ENCODE assay signal across 9 cellular contexts in genomic region chr16:56793504-56793903, GRCh38.
A peak's percentile ranks its signal among the peaks of the same experiment; 100 is the strongest.
DNase-seq lines count a peak whose midpoint lies in the region; ATAC-seq, FAIRE-seq and TF ChIP-seq lines count a peak whose summit lies in the region.
"Had no signal": no experiment of that assay in that cellular context is flagged by ENCODE, and none has a peak within 500 bp of the region (broad histone marks: within the 10 kb centered on the region; RNA-seq: fewer than 3 reads in every experiment).

No MANE protein-coding gene starts in this region.

- H3K4me3 Mint-ChIP-seq in WTC11: no peak overlapping the region

- H3K9me3 Mint-ChIP-seq in WTC11: no peaks in the 10 kb centered on the region

- DNase-seq in AG10803 (ENCODE audit: low read depth): peak; percentile 41
- DNase-seq in WTC11 (ENCODE audit: low spot score): no peak
- no peak for DNase-seq in kidney
- no peak for DNase-seq in NCI-H187 (lab: John Stamatoyannopoulos, UW)
- DNase-seq in urothelium cell line (ENCODE audit: low spot score): no peak

- POLR2A ChIA-PET in HEK293 (lab: Yijun Ruan, JAX): no interaction called here
- POLR2A ChIA-PET in WTC11 (lab: Charles Lee): interaction anchor here (0.5 kb wide), 1 partner anchor 564 kb away, joined by 5 read pairs; no protein-coding TSS in a partner anchor

- H3K4me1 ChIP-seq in HEK293 (ENCODE audit: control insufficient read depth, insufficient read depth, low read length) (peaks cover 11% of the 10 kb centered on the region), kidney (ENCODE audit: control insufficient read depth in 1 of 2, insufficient read depth in 1 of 2, low read depth in 1 of 2, low read length in 2 of 2) (no peaks in the 10 kb centered on the region)
- H3K4me1 ChIP-seq: esophagus muscularis mucosa had no signal

- H3K4me3 ChIP-seq in AG10803 (ENCODE audit: low read length) (no peak overlapping the region), HEK293 (ENCODE audit: low read depth, low read length) (no peak overlapping the region), kidney (ENCODE audit: low read length in 2 of 2) (no peak overlapping the region)
- H3K4me3 ChIP-seq: esophagus muscularis mucosa had no signal

- H3K27ac Mint-ChIP-seq in WTC11: no peak overlapping the region

- H3K4me1 Mint-ChIP-seq in WTC11: peaks cover 21% of the 10 kb centered on the region

- TF ChIP-seq CTCF in AG10803 (conservative IDR thresholded peaks at IDR 0.05; ENCODE audit: low read length) (peak; percentile 56), HEK293 (tag by site-specific recombination; IDR thresholded peaks at IDR 0.05) (no peak; the same call in 1 of the 2 replicates), WTC11 (IDR thresholded peaks at IDR 0.05) (no peak), kidney (IDR thresholded peaks at IDR 0.05; ENCODE audit: borderline replicate concordance, extremely low read depth, insufficient read depth) (peak; percentile 63)

- no peak for FAIRE-seq in kidney (lab: Jason Lieb, UNC)
- FAIRE-seq in urothelium cell line (lab: Jason Lieb, UNC): no peak

- H3K9ac ChIP-seq in kidney (ENCODE audit: low read length in 2 of 2): no peak overlapping the region

- intact Hi-C loops in kidney (cut with DNase I): no loop called here

- H3K36me3 Mint-ChIP-seq in WTC11: peaks cover 5% of the 10 kb centered on the region; the same call in 1 of the 2 replicates

- CTCF ChIA-PET in HEK293 (lab: Yijun Ruan, JAX) (interaction anchor here (0.6 to 3.1 kb wide), 36 partner anchors 8 to 375 kb away, joined by 3 to 17 read pairs (median 4); no protein-coding TSS in a partner anchor), WTC11 (lab: Charles Lee) (interaction anchor here (0.7 to 1.4 kb wide), 21 partner anchors 10 to 392 kb away, joined by 3 to 9 read pairs (median 4); partner anchors contain the start of genes PSME3IP1 and RSPRY1)

- no peaks in the 10 kb centered on the region for H3K27me3 Mint-ChIP-seq in WTC11 (ENCODE audit: low read depth)

- H3K27ac ChIP-seq in HEK293 (ENCODE audit: extremely low read depth, low read depth, low read length): no peak overlapping the region
- no peak overlapping the region for H3K27ac ChIP-seq in kidney (ENCODE audit: low read depth in 2 of 2, low read length in 2 of 2)
- H3K27ac ChIP-seq: esophagus muscularis mucosa had no signal

- no peaks in the 10 kb centered on the region for H3K9me3 ChIP-seq in HEK293 (ENCODE audit: control insufficient read depth, insufficient read depth, low read depth, low read length)
- no peaks in the 10 kb centered on the region for H3K9me3 ChIP-seq in kidney (ENCODE audit: control insufficient read depth in 1 of 2, low read length in 2 of 2)
- H3K9me3 ChIP-seq: esophagus muscularis mucosa had no signal

- H3K36me3 ChIP-seq in HEK293 (ENCODE audit: control insufficient read depth in 2 of 2, insufficient read depth in 1 of 2, low read length in 2 of 2) (no peaks in the 10 kb centered on the region; a peak in 1 of 3 replicates), kidney (ENCODE audit: control insufficient read depth in 1 of 2, insufficient read depth in 2 of 2, low read length in 2 of 2) (no peaks in the 10 kb centered on the region)

- ATAC-seq in WTC11: peak; percentile 65
- no peak for ATAC-seq in GM19452 (IDR thresholded peaks at IDR 0.05; ENCODE audit: unreplicated experiment)
- ATAC-seq in GM18867 (IDR thresholded peaks at IDR 0.05; ENCODE audit: unreplicated experiment): no peak

TF ChIP-seq in HEK293, 187 proteins besides CTCF, POLR2A, EP300 and RAD21:
- TF ChIP-seq ZNF112 (tag by site-specific recombination; IDR thresholded peaks at IDR 0.05): no peak
- peak; percentile 44 for TF ChIP-seq ZNF654 (tag by site-specific recombination; IDR thresholded peaks at IDR 0.05; ENCODE audit: low read depth)
- TF ChIP-seq, protein P1, sequence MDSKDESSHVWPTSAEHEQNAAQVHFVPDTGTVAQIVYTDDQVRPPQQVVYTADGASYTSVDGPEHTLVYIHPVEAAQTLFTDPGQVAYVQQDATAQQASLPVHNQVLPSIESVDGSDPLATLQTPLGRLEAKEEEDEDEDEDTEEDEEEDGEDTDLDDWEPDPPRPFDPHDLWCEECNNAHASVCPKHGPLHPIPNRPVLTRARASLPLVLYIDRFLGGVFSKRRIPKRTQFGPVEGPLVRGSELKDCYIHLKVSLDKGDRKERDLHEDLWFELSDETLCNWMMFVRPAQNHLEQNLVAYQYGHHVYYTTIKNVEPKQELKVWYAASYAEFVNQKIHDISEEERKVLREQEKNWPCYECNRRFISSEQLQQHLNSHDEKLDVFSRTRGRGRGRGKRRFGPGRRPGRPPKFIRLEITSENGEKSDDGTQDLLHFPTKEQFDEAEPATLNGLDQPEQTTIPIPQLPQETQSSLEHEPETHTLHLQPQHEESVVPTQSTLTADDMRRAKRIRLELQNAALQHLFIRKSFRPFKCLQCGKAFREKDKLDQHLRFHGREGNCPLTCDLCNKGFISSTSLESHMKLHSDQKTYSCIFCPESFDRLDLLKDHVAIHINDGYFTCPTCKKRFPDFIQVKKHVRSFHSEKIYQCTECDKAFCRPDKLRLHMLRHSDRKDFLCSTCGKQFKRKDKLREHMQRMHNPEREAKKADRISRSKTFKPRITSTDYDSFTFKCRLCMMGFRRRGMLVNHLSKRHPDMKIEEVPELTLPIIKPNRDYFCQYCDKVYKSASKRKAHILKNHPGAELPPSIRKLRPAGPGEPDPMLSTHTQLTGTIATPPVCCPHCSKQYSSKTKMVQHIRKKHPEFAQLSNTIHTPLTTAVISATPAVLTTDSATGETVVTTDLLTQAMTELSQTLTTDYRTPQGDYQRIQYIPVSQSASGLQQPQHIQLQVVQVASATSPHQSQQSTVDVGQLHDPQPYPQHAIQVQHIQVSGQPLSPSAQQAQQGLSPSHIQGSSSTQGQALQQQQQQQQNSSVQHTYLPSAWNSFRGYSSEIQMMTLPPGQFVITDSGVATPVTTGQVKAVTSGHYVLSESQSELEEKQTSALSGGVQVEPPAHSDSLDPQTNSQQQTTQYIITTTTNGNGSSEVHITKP (tag by site-specific recombination; IDR thresholded peaks at IDR 0.05): peak; percentile 13; the same call in 1 of the 2 replicates
- TF ChIP-seq KLF9 (tag by site-specific recombination; IDR thresholded peaks at IDR 0.05; ENCODE audit: low read depth): no peak
TF ChIP-seq in HEK293: peak in this region for 2.

TF ChIP-seq in WTC11, 78 proteins besides CTCF, POLR2A, EP300 and RAD21 (continues in another document):
- TF ChIP-seq ZNF512 (CRISPR knock-in tag; IDR thresholded peaks at IDR 0.05; ENCODE audit: borderline replicate concordance): no peak
- TF ChIP-seq KAT7 (CRISPR knock-in tag; IDR thresholded peaks at IDR 0.05; ENCODE audit: borderline replicate concordance): no peak
- TF ChIP-seq, protein P2, sequence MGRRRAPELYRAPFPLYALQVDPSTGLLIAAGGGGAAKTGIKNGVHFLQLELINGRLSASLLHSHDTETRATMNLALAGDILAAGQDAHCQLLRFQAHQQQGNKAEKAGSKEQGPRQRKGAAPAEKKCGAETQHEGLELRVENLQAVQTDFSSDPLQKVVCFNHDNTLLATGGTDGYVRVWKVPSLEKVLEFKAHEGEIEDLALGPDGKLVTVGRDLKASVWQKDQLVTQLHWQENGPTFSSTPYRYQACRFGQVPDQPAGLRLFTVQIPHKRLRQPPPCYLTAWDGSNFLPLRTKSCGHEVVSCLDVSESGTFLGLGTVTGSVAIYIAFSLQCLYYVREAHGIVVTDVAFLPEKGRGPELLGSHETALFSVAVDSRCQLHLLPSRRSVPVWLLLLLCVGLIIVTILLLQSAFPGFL (CRISPR knock-in tag; IDR thresholded peaks at IDR 0.05; ENCODE audit: borderline replicate concordance): no peak
- TF ChIP-seq, protein P3, sequence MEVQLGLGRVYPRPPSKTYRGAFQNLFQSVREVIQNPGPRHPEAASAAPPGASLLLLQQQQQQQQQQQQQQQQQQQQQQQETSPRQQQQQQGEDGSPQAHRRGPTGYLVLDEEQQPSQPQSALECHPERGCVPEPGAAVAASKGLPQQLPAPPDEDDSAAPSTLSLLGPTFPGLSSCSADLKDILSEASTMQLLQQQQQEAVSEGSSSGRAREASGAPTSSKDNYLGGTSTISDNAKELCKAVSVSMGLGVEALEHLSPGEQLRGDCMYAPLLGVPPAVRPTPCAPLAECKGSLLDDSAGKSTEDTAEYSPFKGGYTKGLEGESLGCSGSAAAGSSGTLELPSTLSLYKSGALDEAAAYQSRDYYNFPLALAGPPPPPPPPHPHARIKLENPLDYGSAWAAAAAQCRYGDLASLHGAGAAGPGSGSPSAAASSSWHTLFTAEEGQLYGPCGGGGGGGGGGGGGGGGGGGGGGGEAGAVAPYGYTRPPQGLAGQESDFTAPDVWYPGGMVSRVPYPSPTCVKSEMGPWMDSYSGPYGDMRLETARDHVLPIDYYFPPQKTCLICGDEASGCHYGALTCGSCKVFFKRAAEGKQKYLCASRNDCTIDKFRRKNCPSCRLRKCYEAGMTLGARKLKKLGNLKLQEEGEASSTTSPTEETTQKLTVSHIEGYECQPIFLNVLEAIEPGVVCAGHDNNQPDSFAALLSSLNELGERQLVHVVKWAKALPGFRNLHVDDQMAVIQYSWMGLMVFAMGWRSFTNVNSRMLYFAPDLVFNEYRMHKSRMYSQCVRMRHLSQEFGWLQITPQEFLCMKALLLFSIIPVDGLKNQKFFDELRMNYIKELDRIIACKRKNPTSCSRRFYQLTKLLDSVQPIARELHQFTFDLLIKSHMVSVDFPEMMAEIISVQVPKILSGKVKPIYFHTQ (CRISPR knock-in tag; IDR thresholded peaks at IDR 0.05): no peak
- TF ChIP-seq SMAD4 (CRISPR knock-in tag; IDR thresholded peaks at IDR 0.05): no peak

Comparison
In these comparisons a context has a peak if more than half of its experiments do, and no peak if none do; other contexts are left out.
1. CTCF ChIP-seq: peak in AG10803 (single experiment) and kidney (single experiment); none in HEK293 (single experiment) and WTC11 (single experiment).